ENCODE assay signal across 1 cellular context in genomic region chr21:28910280-28910887, GRCh38.
TF ChIP-seq lines count a peak whose summit lies in the region.

No MANE protein-coding gene starts in this region.

TF ChIP-seq in IMR-90, 13 proteins besides CTCF, POLR2A, EP300 and RAD21 (continued from another document):
- no peak for TF ChIP-seq ELK1 (IDR thresholded peaks at IDR 0.05; ENCODE audit: borderline replicate concordance, low read depth, low read length)
- TF ChIP-seq CHD1 (IDR thresholded peaks at IDR 0.05; ENCODE audit: low read depth, low read length), result no peak
- TF ChIP-seq CEBPB (IDR thresholded peaks at IDR 0.05; ENCODE audit: low read depth, low read length), result no peak
- TF ChIP-seq MXI1 (IDR thresholded peaks at IDR 0.05; ENCODE audit: borderline replicate concordance, low read depth, low read length), result no peak
